ENCODE assay signal across 19 cellular contexts in the genomic region with DNA sequence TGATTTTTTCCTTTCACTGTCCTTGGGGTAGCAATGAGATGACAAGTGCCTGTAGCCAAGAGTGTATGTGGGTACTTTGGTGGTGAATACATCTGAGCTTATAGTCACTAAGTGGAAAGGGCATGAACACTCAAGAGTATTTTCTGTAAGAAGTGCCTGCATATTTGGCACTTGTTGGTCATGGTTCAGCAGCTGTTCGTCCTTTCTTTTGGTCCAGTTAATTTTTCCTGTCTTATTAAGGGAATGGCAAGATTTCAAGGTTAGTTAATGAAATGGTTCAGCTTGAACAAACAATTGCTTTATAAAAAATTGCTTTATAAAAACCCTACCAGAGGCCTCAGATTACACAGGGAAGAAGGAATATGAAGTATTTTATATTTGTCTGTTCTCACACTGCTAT. TPM values are rescaled to one million over a fixed set of nuclear protein-coding genes. Genes with fewer than 3 reads are reported as not detected.
A peak's percentile ranks its signal among the peaks of the same experiment; 100 is the strongest.
DNase-seq lines count a peak whose midpoint lies in the region; ATAC-seq, FAIRE-seq and TF ChIP-seq lines count a peak whose summit lies in the region.
"Had no signal": no experiment of that assay in that cellular context is flagged by ENCODE, and none has a peak within 500 bp of the region (broad histone marks: within the 10 kb centered on the region; RNA-seq: fewer than 3 reads in every experiment).

No MANE protein-coding gene starts in this region.

- H3K79me1 ChIP-seq in IMR-90 (ENCODE audit: low read depth in 1 of 2, low read length in 2 of 2), result no peaks in the 10 kb centered on the region

- BruUV-seq in IMR-90 (replicated peaks; lab: Mats Ljungman, UMichigan), result no TSS peak

- TF ChIP-seq CTCF in IMR-90 (conservative IDR thresholded peaks at IDR 0.05; ENCODE audit: low read depth, low read length) (no peak), left lung (IDR thresholded peaks at IDR 0.05) (no peak), kidney (IDR thresholded peaks at IDR 0.05; ENCODE audit: borderline replicate concordance, extremely low read depth, insufficient read depth) (no peak)

- intact Hi-C loops in IMR-90 (cut with micrococcal nuclease) (no loop called here), left lung (cut with DNase I) (no loop called here), kidney (cut with DNase I) (no loop called here)

- CTCF ChIA-PET in IMR-90 (lab: Yijun Ruan, JAX), result interaction anchor here (0.6 kb wide), 1 partner anchor 132 kb away, joined by 4 read pairs; no protein-coding TSS in a partner anchor

- peak overlapping the region; percentile 22; the same call in 1 of the 2 replicates for H3K4me2 ChIP-seq in IMR-90 (ENCODE audit: low read depth, low read length)
- H3K4me2 ChIP-seq: A549; BLaER1 treated with 17β-estradiol and CSF1 and Interleukin-3, amounts not matched to agents 10 nM and 100 nM had no signal

- no peak for TF ChIP-seq POLR2A in IMR-90 (IDR thresholded peaks at IDR 0.05; ENCODE audit: low read depth, low read length)

- H2BK120ac ChIP-seq in IMR-90 (ENCODE audit: low read depth, low read length), result 0 out of 2 replicates have a peak overlapping the region, but pooled peaks have one; percentile 9

- H3K27me3 Mint-ChIP-seq in activated T-helper 17 cell treated with anti-CD3 and anti-CD28 coated beads, Interleukin-2, amount 50 U/mL, for 72 hours, result no peaks in the 10 kb centered on the region
- H3K27me3 Mint-ChIP-seq: CD8-positive, alpha-beta memory T cell had no signal

- H3K27ac Mint-ChIP-seq in activated T-helper 17 cell treated with anti-CD3 and anti-CD28 coated beads, Interleukin-2, amount 50 U/mL, for 72 hours, result peak overlapping the region; percentile 15
- H3K27ac Mint-ChIP-seq: HFFc6 had no signal

- peak overlapping the region; percentile 38 for H4K91ac ChIP-seq in IMR-90 (ENCODE audit: insufficient read depth, low read depth, low read length)

- in situ Hi-C loops in IMR-90 (cut with MboI; ENCODE audit: low sequenced_read_pairs), result no loop called here

- H3K4me1 ChIP-seq in IMR-90 (ENCODE audit: control insufficient read depth, insufficient read depth, low read length) (peaks cover 8% of the 10 kb centered on the region), left lung (no peaks in the 10 kb centered on the region), kidney (ENCODE audit: control insufficient read depth in 1 of 2, insufficient read depth in 1 of 2, low read depth in 1 of 2, low read length in 2 of 2) (no peaks in the 10 kb centered on the region)
- H3K4me1 ChIP-seq: A549 had no signal

- dilution Hi-C loops in IMR-90 (cut with HindIII; ENCODE audit: low sequenced_read_pairs, unreplicated experiment), result no loop called here

- peak overlapping the region; percentile 45; the same call in 1 of the 2 replicates for H2BK20ac ChIP-seq in IMR-90 (ENCODE audit: low read depth, low read length)

- POLR2A ChIA-PET in IMR-90 (lab: Charles Lee; ENCODE audit: unreplicated experiment), result no interaction called here

- H3K27me3 ChIP-seq in IMR-90 (ENCODE audit: control insufficient read depth, insufficient read depth, low read length) (no peaks in the 10 kb centered on the region), left lung (no peaks in the 10 kb centered on the region)
- H3K27me3 ChIP-seq: BLaER1 treated with 17β-estradiol and CSF1 and Interleukin-3, amounts not matched to agents 10 nM and 100 nM had no signal

- H2AFZ ChIP-seq in IMR-90 (replicated peaks; ENCODE audit: low read length, poor library complexity), result no peak overlapping the region

- H2BK5ac ChIP-seq in IMR-90 (ENCODE audit: low read depth, low read length, poor library complexity, severe bottlenecking), result no peak overlapping the region

- no peak overlapping the region for H3K4me3 Mint-ChIP-seq in activated T-helper 17 cell treated with anti-CD3 and anti-CD28 coated beads, Interleukin-2, amount 50 U/mL, for 72 hours
- H3K4me3 Mint-ChIP-seq: CD8-positive, alpha-beta memory T cell; HFFc6 had no signal

- no peaks in the 10 kb centered on the region for H3K4me1 Mint-ChIP-seq in activated T-helper 17 cell treated with anti-CD3 and anti-CD28 coated beads, Interleukin-2, amount 50 U/mL, for 72 hours

- no peak overlapping the region for H4K8ac ChIP-seq in IMR-90 (ENCODE audit: low read depth in 2 of 2, low read length in 2 of 2)

- H3K9me3 ChIP-seq in IMR-90 (ENCODE audit: control insufficient read depth, insufficient read depth, low read length) (no peaks in the 10 kb centered on the region), left lung (peaks cover 0 to under 1% of the 10 kb centered on the region in 2 donors), kidney (ENCODE audit: control insufficient read depth in 1 of 2, low read length in 2 of 2) (no peaks in the 10 kb centered on the region)
- H3K9me3 ChIP-seq: A549 had no signal

- H4K5ac ChIP-seq in IMR-90 (ENCODE audit: low read depth, low read length), result no peak overlapping the region

- H3K9me3 Mint-ChIP-seq in activated T-helper 17 cell treated with anti-CD3 and anti-CD28 coated beads, Interleukin-2, amount 50 U/mL, for 72 hours, result peaks cover 6% of the 10 kb centered on the region
- H3K9me3 Mint-ChIP-seq: HFFc6 had no signal

- 0 out of 2 replicates have a peak overlapping the region, but pooled peaks have one; percentile 14 for H3K4ac ChIP-seq in IMR-90 (ENCODE audit: low read depth, low read length)

- no peak overlapping the region; the same call in none of the 2 replicates for H2AK5ac ChIP-seq in IMR-90 (ENCODE audit: low read depth, low read length)

- no peak overlapping the region for H3K14ac ChIP-seq in IMR-90 (replicated peaks; ENCODE audit: low read depth, low read length)

- no peaks in the 10 kb centered on the region for H3K9me1 ChIP-seq in IMR-90 (ENCODE audit: insufficient read depth, low read length)

- H3K36me3 Mint-ChIP-seq in activated T-helper 17 cell treated with anti-CD3 and anti-CD28 coated beads, Interleukin-2, amount 50 U/mL, for 72 hours (ENCODE audit: low read depth), result peaks cover 49% of the 10 kb centered on the region

- no CpG with 5 or more reads among the region's 1 CpG for WGBS in IMR-90 (ENCODE audit: extremely low coverage in 2 of 2, insufficient read length in 1 of 2), 2 experiments

- DNase-seq in DMS79 (lab: John Stamatoyannopoulos, UW), result peak; percentile 48
- no peak for DNase-seq in IMR-90
- DNase-seq in left lung, result no peak
- DNase-seq in NCI-H526 (lab: John Stamatoyannopoulos, UW), result no peak
- DNase-seq in stimulated activated CD4-positive, alpha-beta T cell treated with anti-CD3 and anti-CD28 coated beads, Interleukin-1b, Interleukin-23, amount 100 ng/mL, for 48 hours, result no peak
- DNase-seq in amygdala (lab: John Stamatoyannopoulos, UW), result no peak
- DNase-seq in kidney, result no peak
- DNase-seq: CD8-positive, alpha-beta memory T cell; HFFc6; NCI-H146; NCI-H2081 treated with DMSO at 0.1 percent for 48 hours; NCI-H2227 treated with DMSO at 0.1 percent for 48 hours; NCI-H69 had no signal

- H3K36me3 ChIP-seq in IMR-90 (ENCODE audit: control insufficient read depth, insufficient read depth, low read length) (no peaks in the 10 kb centered on the region), left lung (peaks cover 0 to 14% of the 10 kb centered on the region in 2 donors), kidney (ENCODE audit: control insufficient read depth in 1 of 2, insufficient read depth in 2 of 2, low read length in 2 of 2) (no peaks in the 10 kb centered on the region)

- H3K18ac ChIP-seq in IMR-90 (ENCODE audit: low read depth, low read length), result peak overlapping the region; percentile 23; the same call in 1 of the 2 replicates

- no peak for TF ChIP-seq RAD21 in IMR-90 (IDR thresholded peaks at IDR 0.05; ENCODE audit: low read length)

- no peak overlapping the region for H2BK15ac ChIP-seq in IMR-90 (ENCODE audit: low read depth, low read length)

- H3K9ac ChIP-seq in IMR-90 (ENCODE audit: low read depth, low read length), result no peak overlapping the region
- H3K9ac ChIP-seq in kidney (ENCODE audit: low read length in 2 of 2), result no peak overlapping the region
- H3K9ac ChIP-seq: BLaER1 treated with 17β-estradiol and CSF1 and Interleukin-3, amounts not matched to agents 10 nM and 100 nM had no signal

- H4K20me1 ChIP-seq in IMR-90 (ENCODE audit: insufficient read depth, low read length), result no peaks in the 10 kb centered on the region
- H4K20me1 ChIP-seq: BLaER1 treated with 17β-estradiol and CSF1 and Interleukin-3, amounts not matched to agents 10 nM and 100 nM had no signal

- no peak for FAIRE-seq in kidney (lab: Jason Lieb, UNC)
- FAIRE-seq: A549, D721Med had no signal

- H2AK9ac ChIP-seq in IMR-90 (replicated peaks; ENCODE audit: low read depth, low read length, poor library complexity), result no peak overlapping the region

- no peak overlapping the region for H3K23ac ChIP-seq in IMR-90 (ENCODE audit: low read depth, low read length)

- no peak overlapping the region for H3K27ac ChIP-seq in IMR-90 (ENCODE audit: insufficient read depth, low read length)
- no peak overlapping the region for H3K27ac ChIP-seq in left lung
- no peak overlapping the region for H3K27ac ChIP-seq in kidney (ENCODE audit: low read depth in 2 of 2, low read length in 2 of 2)
- H3K27ac ChIP-seq: A549; BLaER1 treated with 17β-estradiol and CSF1 and Interleukin-3, amounts not matched to agents 10 nM and 100 nM; RWPE1 had no signal

- ATAC-seq in IMR-90 (ENCODE audit: low read depth) (no peak), left lung (peak; percentile 54)
- ATAC-seq in activated T-helper 17 cell treated with anti-CD3 and anti-CD28 coated beads, Interleukin-2, amount 50 U/mL, for 72 hours (replicated peaks), result no peak
- ATAC-seq: A549 had no signal

- H3K4me3 ChIP-seq in IMR-90 (ENCODE audit: insufficient read depth, low read depth, low read length) (no peak overlapping the region), left lung (no peak overlapping the region), kidney (ENCODE audit: low read length in 2 of 2) (no peak overlapping the region)
- H3K4me3 ChIP-seq: A549; BLaER1 treated with 17β-estradiol and CSF1 and Interleukin-3, amounts not matched to agents 10 nM and 100 nM had no signal

- no peak overlapping the region for H3K56ac ChIP-seq in IMR-90 (ENCODE audit: extremely low read depth, insufficient read depth, low read length)

TF ChIP-seq in IMR-90, 13 proteins besides CTCF, POLR2A, EP300 and RAD21 (continues in another document):
- TF ChIP-seq CHD1 (IDR thresholded peaks at IDR 0.05; ENCODE audit: low read depth, low read length) (no peak), RCOR1 (IDR thresholded peaks at IDR 0.05; ENCODE audit: insufficient replicate concordance, low read length) (no peak), MXI1 (IDR thresholded peaks at IDR 0.05; ENCODE audit: borderline replicate concordance, low read depth, low read length) (no peak), NFE2L2 (IDR thresholded peaks at IDR 0.05; ENCODE audit: low read depth, low read length) (no peak), CEBPB (IDR thresholded peaks at IDR 0.05; ENCODE audit: low read depth, low read length) (no peak)

RNA-seq across cellular contexts. Expression of a gene that starts 48.6 kb away (rescaled TPM):
- total RNA-seq in IMR-90 (2012; rRNA removed) (0.90 and 2.2 TPM in 2 replicates), left lung (1 to 10 TPM; 2.1 to 2.7 TPM), kidney (2.7 TPM)
- polyA plus RNA-seq in IMR-90 (2012; rRNA removed) (not detected in 2 replicates), kidney (ENCODE audit: insufficient read depth, low read depth, low replicate concordance) (not detected)
- polyA plus RNA-seq in IMR-90 (2012; cell fraction: cytosol; rRNA removed), result not detected in 2 replicates
- 0.13 and 0.66 TPM in 2 replicates for polyA plus RNA-seq in IMR-90 (2012; cell fraction: nucleus; rRNA removed; ENCODE audit: low replicate concordance)
- total RNA-seq in activated T-helper 17 cell treated with anti-CD3 and anti-CD28 coated beads, Interleukin-2, amount 50 U/mL, for 72 hours, result 1 to 10 TPM; 3.3 to 5.1 TPM
- total RNA-seq: H4, HFFc6 had no signal
- polyA plus RNA-seq: CD8-positive, alpha-beta memory T cell had no signal
